ENCODE assay signal across 19 cellular contexts in the genomic region with DNA sequence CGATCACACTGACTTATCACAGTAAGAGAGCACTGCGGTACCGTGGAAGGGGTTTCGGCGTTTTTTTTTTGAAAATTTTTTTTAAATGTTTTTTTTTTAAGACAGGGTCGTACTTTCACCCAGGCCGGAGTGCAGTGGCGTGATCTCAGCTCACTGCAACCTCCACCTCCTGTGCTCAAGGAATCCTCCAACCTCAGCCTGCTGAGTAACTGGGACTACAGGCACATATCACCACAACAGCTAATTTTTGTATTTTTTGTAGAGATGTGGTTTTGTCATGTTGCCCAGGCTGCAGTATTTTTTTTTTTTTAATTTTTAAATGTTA.
"Had no signal": no experiment of that assay in that cellular context is flagged by ENCODE, and none has a peak within 500 bp of the region (broad histone marks: within the 10 kb centered on the region; RNA-seq: fewer than 3 reads in every experiment).

No MANE protein-coding gene starts in this region.

- DNase-seq: activated CD4-positive, alpha-beta T cell treated with anti-CD3 and anti-CD28 coated beads, Interleukin-2, amount 50 U/mL, for 4 hours; activated gamma-delta T cell treated with Interleukin-2 at 50 U/mL for 16 hours; activated T-cell treated with anti-CD3 and anti-CD28 coated beads, Interleukin-2, amount 50 U/mL, for 4 hours; effector CD4-positive, alpha-beta T cell; kidney; mesenchymal stem cell; mucosa of descending colon; naive B cell; retina; SHP77; stimulated activated CD4-positive, alpha-beta T cell treated with anti-CD3 and anti-CD28 coated beads, Interleukin-2, amount 100 ng/mL, for 24 hours; T1000; upper lobe of left lung had no signal

- ATAC-seq: activated T-cell treated with anti-CD3 and anti-CD28 coated beads, Interleukin-2, amount 50 U/mL, for 4 hours; left lung; mucosa of descending colon had no signal

- H3K36me3 ChIP-seq: breast epithelium had no signal

- H3K4me1 ChIP-seq: ascending aorta, breast epithelium had no signal

- H3K27ac ChIP-seq: ascending aorta, breast epithelium, left lung, thoracic aorta, upper lobe of left lung had no signal

- H3K4me3 ChIP-seq: ascending aorta, breast epithelium, left lung, mucosa of descending colon, thoracic aorta, upper lobe of left lung had no signal

- H3K27me3 ChIP-seq: ascending aorta, breast epithelium, upper lobe of left lung had no signal

- H3K27me3 Mint-ChIP-seq: naive B cell had no signal

- H3K9me3 Mint-ChIP-seq: activated T-cell treated with anti-CD3 and anti-CD28 coated beads, Interleukin-2, amount 50 U/mL, for 4 hours; naive B cell; neural crest cell had no signal

- H3K9me3 ChIP-seq: ascending aorta, breast epithelium, left lung, mucosa of descending colon, SK-N-SH, thoracic aorta, upper lobe of left lung had no signal

- H3K4me3 Mint-ChIP-seq: activated T-cell treated with anti-CD3 and anti-CD28 coated beads, Interleukin-2, amount 50 U/mL, for 4 hours; neural crest cell had no signal
